In genomic region chr21:36245115-36245514, GRCh38 we compare ENCODE assay signal across 13 cellular contexts.
DNase-seq lines count a peak whose midpoint lies in the region; ATAC-seq and TF ChIP-seq lines count a peak whose summit lies in the region.
"Had no signal": no experiment of that assay in that cellular context is flagged by ENCODE, and none has a peak within 500 bp of the region (broad histone marks: within the 10 kb centered on the region; RNA-seq: fewer than 3 reads in every experiment).

No MANE protein-coding gene starts in this region.

- peaks cover 57% of the 10 kb centered on the region for H3K36me3 Mint-ChIP-seq in activated T-cell treated with anti-CD3 and anti-CD28 coated beads, Interleukin-2, amount 50 U/mL, for 24 hours (ENCODE audit: low read depth)
- peaks cover 36% of the 10 kb centered on the region for H3K36me3 Mint-ChIP-seq in progenitor cell of endocrine pancreas (ENCODE audit: insufficient read depth)

- no peak for ATAC-seq in HG03442 (IDR thresholded peaks at IDR 0.05; ENCODE audit: unreplicated experiment)

- TF ChIP-seq CTCF in VCaP (conservative IDR thresholded peaks at IDR 0.05) (no peak), progenitor cell of endocrine pancreas (IDR thresholded peaks at IDR 0.05; ENCODE audit: unreplicated experiment) (no peak)

- H3K4me1 Mint-ChIP-seq in activated T-cell treated with anti-CD3 and anti-CD28 coated beads, Interleukin-2, amount 50 U/mL, for 24 hours (ENCODE audit: low read depth) = peaks cover under 1% of the 10 kb centered on the region
- H3K4me1 Mint-ChIP-seq in progenitor cell of endocrine pancreas (ENCODE audit: low read depth) = peaks cover 3% of the 10 kb centered on the region

- H3K27ac Mint-ChIP-seq in activated T-cell treated with anti-CD3 and anti-CD28 coated beads, Interleukin-2, amount 50 U/mL, for 24 hours = peak overlapping the region; percentile 12
- H3K27ac Mint-ChIP-seq in progenitor cell of endocrine pancreas = peak overlapping the region; percentile 59

- H3K9me3 Mint-ChIP-seq in activated T-cell treated with anti-CD3 and anti-CD28 coated beads, Interleukin-2, amount 50 U/mL, for 24 hours = no peaks in the 10 kb centered on the region
- H3K9me3 Mint-ChIP-seq in progenitor cell of endocrine pancreas (ENCODE audit: low read depth) = no peaks in the 10 kb centered on the region
- H3K9me3 Mint-ChIP-seq: CD8-positive, alpha-beta memory T cell had no signal

- H3K4me3 Mint-ChIP-seq in activated T-cell treated with anti-CD3 and anti-CD28 coated beads, Interleukin-2, amount 50 U/mL, for 24 hours = no peak overlapping the region
- H3K4me3 Mint-ChIP-seq in progenitor cell of endocrine pancreas (ENCODE audit: low read depth) = no peak overlapping the region
- H3K4me3 Mint-ChIP-seq: CD8-positive, alpha-beta memory T cell had no signal

- H3K27ac ChIP-seq in VCaP = peak overlapping the region; percentile 82
- H3K27ac ChIP-seq: HL-60 had no signal

- DNase-seq in activated T-cell treated with anti-CD3 and anti-CD28 coated beads, Interleukin-2, amount 50 U/mL, for 24 hours = no peak
- no peak for DNase-seq in activated T-cell treated with anti-CD3 and anti-CD28 coated beads, Interleukin-2, amount 50 U/mL, for 1 hour
- DNase-seq in progenitor cell of endocrine pancreas (ENCODE audit: low spot score, unreplicated experiment) (no peak), NCI-H128 (lab: John Stamatoyannopoulos, UW; ENCODE audit: unreplicated experiment) (no peak)
- no peak for DNase-seq in effector CD8-positive, alpha-beta T cell (lab: John Stamatoyannopoulos, UW)
- DNase-seq: Calu3; CD8-positive, alpha-beta memory T cell; DMS 273 treated with DMSO at 0.1 percent for 48 hours; GOT3; KBM-7 had no signal

- H3K27me3 Mint-ChIP-seq in activated T-cell treated with anti-CD3 and anti-CD28 coated beads, Interleukin-2, amount 50 U/mL, for 24 hours = no peaks in the 10 kb centered on the region
- no peaks in the 10 kb centered on the region for H3K27me3 Mint-ChIP-seq in progenitor cell of endocrine pancreas
- H3K27me3 Mint-ChIP-seq: CD8-positive, alpha-beta memory T cell had no signal
